ENCODE assay signal across 1 cellular context in genomic region chr4:185080545-185080944, GRCh38.
TF ChIP-seq lines count a peak whose summit lies in the region.

No MANE protein-coding gene starts in this region.

TF ChIP-seq in WTC11, 78 proteins besides CTCF, POLR2A, EP300 and RAD21 (continued from another document):
- TF ChIP-seq, protein P1, sequence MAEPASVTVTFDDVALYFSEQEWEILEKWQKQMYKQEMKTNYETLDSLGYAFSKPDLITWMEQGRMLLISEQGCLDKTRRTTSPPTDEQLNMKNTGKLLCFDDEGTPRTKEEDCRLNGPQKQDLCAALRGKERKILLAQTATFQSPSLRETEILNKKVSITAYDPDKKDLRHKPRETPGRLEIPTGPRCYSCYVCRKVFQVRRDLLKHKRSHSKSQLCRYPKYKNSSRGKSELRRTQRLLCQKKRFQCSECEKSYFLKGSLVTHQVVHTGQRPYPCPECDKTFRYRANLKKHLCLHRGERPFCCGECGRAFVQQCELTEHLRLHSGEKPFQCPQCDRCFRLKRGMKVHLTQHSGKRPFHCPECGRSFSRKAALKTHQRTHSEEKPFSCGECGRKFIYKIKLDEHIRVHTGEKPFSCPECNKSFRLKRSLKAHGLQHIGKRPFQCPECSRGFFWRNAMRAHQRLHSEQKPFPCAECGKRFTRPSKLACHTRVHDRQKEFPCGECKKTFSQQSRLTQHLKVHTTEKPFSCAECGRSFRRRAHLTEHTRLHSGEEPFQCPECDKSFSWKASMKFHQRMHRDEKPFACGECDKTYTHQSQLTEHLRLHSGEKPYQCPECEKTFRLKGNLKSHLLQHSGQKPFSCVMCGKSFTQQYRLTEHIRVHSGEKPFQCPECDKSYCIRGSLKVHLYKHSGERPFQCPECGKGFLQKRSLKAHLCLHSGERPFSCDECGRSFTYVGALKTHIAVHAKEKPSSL (CRISPR knock-in tag; conservative IDR thresholded peaks at IDR 0.05) = no peak
- TF ChIP-seq ZNF317 (CRISPR knock-in tag; IDR thresholded peaks at IDR 0.05; ENCODE audit: borderline replicate concordance, low read depth) = no peak
- TF ChIP-seq ETV6 (CRISPR knock-in tag; IDR thresholded peaks at IDR 0.05) = no peak
- TF ChIP-seq SMAD4 (CRISPR knock-in tag; IDR thresholded peaks at IDR 0.05) = no peak
- TF ChIP-seq MLX (CRISPR knock-in tag; IDR thresholded peaks at IDR 0.05) = no peak
- TF ChIP-seq NFE2L1 (CRISPR knock-in tag; IDR thresholded peaks at IDR 0.05) = no peak
- no peak for TF ChIP-seq PREB (CRISPR knock-in tag; IDR thresholded peaks at IDR 0.05; ENCODE audit: borderline replicate concordance)
- TF ChIP-seq SP1 (CRISPR knock-in tag; conservative IDR thresholded peaks at IDR 0.05) = no peak
- no peak for TF ChIP-seq ATF1 (CRISPR knock-in tag; IDR thresholded peaks at IDR 0.05)
- TF ChIP-seq, protein P2, sequence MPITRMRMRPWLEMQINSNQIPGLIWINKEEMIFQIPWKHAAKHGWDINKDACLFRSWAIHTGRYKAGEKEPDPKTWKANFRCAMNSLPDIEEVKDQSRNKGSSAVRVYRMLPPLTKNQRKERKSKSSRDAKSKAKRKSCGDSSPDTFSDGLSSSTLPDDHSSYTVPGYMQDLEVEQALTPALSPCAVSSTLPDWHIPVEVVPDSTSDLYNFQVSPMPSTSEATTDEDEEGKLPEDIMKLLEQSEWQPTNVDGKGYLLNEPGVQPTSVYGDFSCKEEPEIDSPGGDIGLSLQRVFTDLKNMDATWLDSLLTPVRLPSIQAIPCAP (CRISPR knock-in tag; IDR thresholded peaks at IDR 0.05) = no peak
TF ChIP-seq in WTC11: peak in this region for 0.
